8 cellular contexts compared by ENCODE assay signal in the genomic region with DNA sequence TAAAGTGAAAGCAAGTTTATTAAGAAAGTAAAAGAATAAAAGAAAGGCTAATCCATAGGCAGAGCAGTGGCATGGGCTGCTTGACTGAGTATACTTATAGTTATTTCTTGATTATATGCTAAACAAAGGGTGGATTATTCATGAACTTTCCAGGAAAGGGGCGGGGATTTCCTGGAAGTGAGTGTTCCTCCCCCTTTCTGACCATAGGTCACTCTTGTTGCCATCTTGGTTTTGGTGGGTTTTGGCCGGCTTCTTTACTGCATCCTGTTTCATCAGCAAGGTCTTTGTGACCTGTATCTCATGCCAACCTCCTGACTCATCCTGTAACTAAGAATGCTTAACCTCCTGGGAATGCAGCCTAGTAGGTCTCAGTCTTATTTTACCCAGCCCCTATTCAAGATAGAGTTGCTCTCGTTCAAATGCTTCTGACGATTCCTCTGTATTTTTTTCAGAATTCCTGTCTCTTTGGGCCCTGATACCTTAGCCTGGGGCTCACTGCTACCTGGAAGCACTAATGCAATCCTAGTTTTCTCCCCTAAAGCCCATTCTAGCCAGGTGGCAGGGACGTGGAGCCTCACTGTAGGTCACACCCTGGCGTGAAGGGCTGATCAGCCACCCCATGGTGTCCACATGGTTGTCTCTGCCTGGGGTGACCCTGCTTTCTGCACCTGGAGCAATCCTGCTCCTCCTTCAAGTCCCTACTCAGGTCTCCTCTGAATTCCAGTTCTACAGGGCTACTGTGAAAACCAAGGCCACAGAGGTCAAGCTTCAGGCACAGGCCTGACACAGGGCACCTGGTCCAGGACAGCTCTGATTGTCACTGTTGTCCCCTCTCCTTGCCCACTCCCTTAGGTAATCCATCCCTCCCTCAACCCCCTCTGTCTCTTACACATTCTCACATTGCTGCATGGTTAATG.
DNase-seq lines count a peak whose midpoint lies in the region; ATAC-seq, FAIRE-seq and TF ChIP-seq lines count a peak whose summit lies in the region.

No MANE protein-coding gene starts in this region.

- DNase-seq in stimulated activated CD4-positive, alpha-beta T cell treated with anti-CD3 and anti-CD28 coated beads, Interleukin-2, amount 100 ng/mL, for 48 hours: peak; percentile 18 to 24
- no peak for DNase-seq in stimulated activated CD4-positive, alpha-beta T cell treated with anti-CD3 and anti-CD28 coated beads, Interleukin-2, amount 100 ng/mL, for 24 hours
- DNase-seq in NCI-H69 (lab: John Stamatoyannopoulos, UW) (peak; percentile 5), nephron progenitor cell (no peak), epidermal melanocyte (ENCODE audit: insufficient read length, low spot score) (no peak), WERI-Rb-1 (no peak)

- no peaks in the 10 kb centered on the region for H3K27me3 Mint-ChIP-seq in nephron progenitor cell (ENCODE audit: low read depth, poor library complexity)

- no peaks in the 10 kb centered on the region for H3K9me3 Mint-ChIP-seq in nephron progenitor cell

- no peak for ATAC-seq in HG03520 (IDR thresholded peaks at IDR 0.05; ENCODE audit: unreplicated experiment)

- peaks cover under 1% of the 10 kb centered on the region for H3K9me3 ChIP-seq in WERI-Rb-1 (ENCODE audit: severe bottlenecking)

- H3K27me3 ChIP-seq in WERI-Rb-1 (ENCODE audit: insufficient read depth, low read depth, severe bottlenecking): no peaks in the 10 kb centered on the region

- H3K36me3 ChIP-seq in WERI-Rb-1: no peaks in the 10 kb centered on the region

- H3K4me3 ChIP-seq in WERI-Rb-1 (ENCODE audit: low read depth, low read length): no peak overlapping the region

- peak overlapping the region; percentile 70 for H3K27ac Mint-ChIP-seq in nephron progenitor cell

- peaks cover 41% of the 10 kb centered on the region for H3K4me1 Mint-ChIP-seq in nephron progenitor cell

- TF ChIP-seq CTCF in nephron progenitor cell (IDR thresholded peaks at IDR 0.05): no peak
- no peak for TF ChIP-seq CTCF in WERI-Rb-1 (IDR thresholded peaks at IDR 0.05; ENCODE audit: low read depth, low read length)

- H3K27ac ChIP-seq in WERI-Rb-1: no peak overlapping the region

- peak; percentile 77 for FAIRE-seq in endometrium (lab: Jason Lieb, UNC)

- no peaks in the 10 kb centered on the region for H3K36me3 Mint-ChIP-seq in nephron progenitor cell (ENCODE audit: low read depth)

- peak overlapping the region; percentile 18 for H3K4me3 Mint-ChIP-seq in nephron progenitor cell

Comparison
In these comparisons a context has a peak if more than half of its experiments do, and no peak if none do; other contexts are left out.
1. DNase-seq: peak in stimulated activated CD4-positive, alpha-beta T cell treated with anti-CD3 and anti-CD28 coated beads, Interleukin-2, amount 100 ng/mL, for 48 hours (2 of 2) and NCI-H69 (single experiment); none in stimulated activated CD4-positive, alpha-beta T cell treated with anti-CD3 and anti-CD28 coated beads, Interleukin-2, amount 100 ng/mL, for 24 hours (0 of 2), nephron progenitor cell (single experiment), epidermal melanocyte (single experiment) and WERI-Rb-1 (single experiment).